In genomic region chr13:48223016-48223385, GRCh38 we compare ENCODE assay signal across 10 cellular contexts. TPM values are rescaled to one million over a fixed set of nuclear protein-coding genes. Genes with fewer than 3 reads are reported as not detected.
DNase-seq lines count a peak whose midpoint lies in the region; ATAC-seq, FAIRE-seq and TF ChIP-seq lines count a peak whose summit lies in the region.
"Had no signal": no experiment of that assay in that cellular context is flagged by ENCODE, and none has a peak within 500 bp of the region (broad histone marks: within the 10 kb centered on the region; RNA-seq: fewer than 3 reads in every experiment).

No MANE protein-coding gene starts in this region.

- TF ChIP-seq CTCF in gastroesophageal sphincter (IDR thresholded peaks at IDR 0.05) (no peak), gastrocnemius medialis (IDR thresholded peaks at IDR 0.05 in 4 of 5, conservative IDR thresholded peaks at IDR 0.05 in 1 of 5) (no peak), D721Med (IDR thresholded peaks at IDR 0.05; ENCODE audit: insufficient read depth, missing control alignments) (no peak)

- no peak for DNase-seq in GM19239 (ENCODE audit: insufficient read length, low spot score)
- peak; percentile 13 for DNase-seq in RPMI7951 (ENCODE audit: low read depth)
- no peak for DNase-seq in gastrocnemius medialis
- DNase-seq in dermis blood vessel endothelial cell: no peak
- DNase-seq in activated CD8-positive, alpha-beta memory T cell treated with anti-CD3 and anti-CD28 coated beads, Interleukin-2, amount 50 U/mL, for 4 hours: no peak
- DNase-seq in D721Med (ENCODE audit: insufficient read length, low spot score): no peak

- H3K27me3 ChIP-seq in gastroesophageal sphincter (no peaks in the 10 kb centered on the region), gastrocnemius medialis (no peaks in the 10 kb centered on the region)

- in situ Hi-C loops in gastrocnemius medialis (cut with MboI; ENCODE audit: low sequenced_read_pairs in 4 of 4): no loop called here

- H3K27ac ChIP-seq in gastroesophageal sphincter (peak overlapping the region; percentile 2 to 66 (median 59)), gastrocnemius medialis (peak overlapping the region; percentile 64 to 82 (median 72))

- H3K4me3 ChIP-seq in gastroesophageal sphincter: peak overlapping the region in 1 of 2 donors; percentile 33
- H3K4me3 ChIP-seq in gastrocnemius medialis: peak overlapping the region; percentile 42 to 44 (median 44)

- 24 to 40% methylated on average over 1 of the region's 1 CpG for WGBS in gastroesophageal sphincter (ENCODE audit: low coverage in 1 of 2), 2 donors

- intact Hi-C loops in gastrocnemius medialis (cut with DNase I; ENCODE audit: low total_unique reads): no loop called here

- TF ChIP-seq POLR2A in gastroesophageal sphincter (IDR thresholded peaks at IDR 0.05): no peak
- no peak for TF ChIP-seq POLR2A in gastrocnemius medialis (IDR thresholded peaks at IDR 0.05)

- TF ChIP-seq EP300 in gastroesophageal sphincter (IDR thresholded peaks at IDR 0.05): no peak

- no peaks in the 10 kb centered on the region for H3K36me3 ChIP-seq in gastroesophageal sphincter
- no peaks in the 10 kb centered on the region for H3K36me3 ChIP-seq in gastrocnemius medialis

- H3K4me1 ChIP-seq in gastroesophageal sphincter (peaks cover 0 to 21% (median 0%) of the 10 kb centered on the region in 3 donors), gastrocnemius medialis (peaks cover 0 to 17% of the 10 kb centered on the region in 2 donors)

- ATAC-seq in gastroesophageal sphincter: no peak
- peak in 1 of 2 donors; percentile 17 for ATAC-seq in gastrocnemius medialis
- no peak for ATAC-seq in HG02884 (IDR thresholded peaks at IDR 0.05; ENCODE audit: unreplicated experiment)

- H3K9me3 ChIP-seq in gastroesophageal sphincter (no peaks in the 10 kb centered on the region), gastrocnemius medialis (no peaks in the 10 kb centered on the region)

- FAIRE-seq in GM19239 (lab: Jason Lieb, UNC) (peak; percentile 60), D721Med (lab: Jason Lieb, UNC) (no peak)
- FAIRE-seq: astrocyte, G401.6 had no signal

RNA-seq across cellular contexts. Expression of gene ITM2B, which starts 10.0 kb away (rescaled TPM):
- total RNA-seq in RPMI7951 (2014; rRNA removed; shearing (Covaris generic)): 164 and 232 TPM in 2 replicates
- total RNA-seq in gastroesophageal sphincter (100 to 1,000 TPM; 263 to 380 (median 300) TPM), gastrocnemius medialis (100 to 1,000 TPM; 107 to 209 (median 168) TPM), dermis blood vessel endothelial cell (327 and 538 TPM in 2 replicates)
